Comparison of ENCODE assay signal across 1 cellular context in the genomic region with DNA sequence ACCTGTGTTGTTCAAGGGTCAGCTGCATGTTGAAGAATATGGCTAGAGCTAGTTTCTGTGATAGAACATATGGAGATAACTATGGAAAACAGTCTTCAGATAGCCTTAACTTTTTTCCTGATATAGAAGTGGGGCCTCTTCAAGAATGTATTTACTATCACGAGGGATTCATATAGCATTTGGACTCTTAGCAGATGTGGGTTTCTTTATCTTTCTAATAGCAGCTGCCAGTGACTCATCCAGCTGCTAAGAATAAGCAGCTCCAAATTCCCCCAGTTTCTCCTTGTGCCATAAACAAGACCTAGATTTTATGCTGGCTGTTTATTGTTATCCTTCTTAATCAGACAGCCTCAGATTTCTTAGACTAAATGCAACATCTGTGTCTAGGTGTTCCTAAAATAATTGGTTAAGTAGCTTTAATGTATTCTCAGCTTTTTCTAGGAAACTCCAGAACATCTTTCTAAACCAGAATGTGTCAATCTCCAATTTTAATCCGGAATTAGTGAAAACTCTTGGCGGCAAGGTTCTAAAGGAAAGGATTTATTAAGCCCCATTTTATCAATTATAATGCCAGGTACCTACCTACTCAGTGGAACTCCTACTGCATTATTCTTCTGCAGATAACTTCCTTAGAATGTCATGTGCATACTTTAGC.
TF ChIP-seq lines count a peak whose summit lies in the region.

No MANE protein-coding gene starts in this region.

TF ChIP-seq in K562, 482 proteins besides CTCF, POLR2A, EP300 and RAD21 (continued from another document and continues in another):
- TF ChIP-seq FOSL1 (tag; conservative IDR thresholded peaks at IDR 0.05) (peak; percentile 100), MEF2A (IDR thresholded peaks at IDR 0.05; ENCODE audit: control insufficient read depth, low read depth, low read length) (peak; percentile 80), CREB1 (IDR thresholded peaks at IDR 0.05) (peak; percentile 57; the same call in 1 of the 2 replicates), CREB1 (CRISPR knock-in tag; IDR thresholded peaks at IDR 0.05) (no peak), TAL1 (IDR thresholded peaks at IDR 0.05) (peak; percentile 97), KLF13 (tag; IDR thresholded peaks at IDR 0.05; ENCODE audit: borderline replicate concordance, low read depth) (no peak), ZNF431 (CRISPR knock-in tag; IDR thresholded peaks at IDR 0.05) (no peak), MCM7 (IDR thresholded peaks at IDR 0.05) (no peak), MEIS2 (IDR thresholded peaks at IDR 0.05; ENCODE audit: partially characterized antibody) (peak; percentile 32), ESRRB (CRISPR knock-in tag; IDR thresholded peaks at IDR 0.05; ENCODE audit: borderline replicate concordance) (no peak), CBX5 (IDR thresholded peaks at IDR 0.05; ENCODE audit: borderline replicate concordance, low read depth) (no peak), ESRRA (IDR thresholded peaks at IDR 0.05; ENCODE audit: borderline replicate concordance, low read depth) (no peak; the same call in 1 of the 2 replicates), CXXC5 (CRISPR knock-in tag; IDR thresholded peaks at IDR 0.05) (peak; percentile 73), NCOR1 (IDR thresholded peaks at IDR 0.05) (peak; percentile 95), ELF4 (CRISPR knock-in tag; IDR thresholded peaks at IDR 0.05) (peak; percentile 77), C11orf30 (IDR thresholded peaks at IDR 0.05; ENCODE audit: low read depth) (no peak), KLF6 (CRISPR knock-in tag; IDR thresholded peaks at IDR 0.05; ENCODE audit: borderline replicate concordance) (0 out of 2 replicates have a peak, but pooled peaks have one; percentile 23), HDAC2 (IDR thresholded peaks at IDR 0.05) (peak; percentile 92), ASH1L (IDR thresholded peaks at IDR 0.05; ENCODE audit: borderline replicate concordance, low read depth, partially characterized antibody) (no peak), ARNT (IDR thresholded peaks at IDR 0.05) (peak; percentile 58 to 85; a peak in 2 of 4 replicates), BACH1 (tag; IDR thresholded peaks at IDR 0.05) (peak; percentile 29; the same call in 1 of the 2 replicates), CCNT2 (IDR thresholded peaks at IDR 0.05; ENCODE audit: borderline replicate concordance, extremely low read depth, insufficient read length, low read depth, low read length) (peak; percentile 83), MEF2D (tag; conservative IDR thresholded peaks at IDR 0.05; ENCODE audit: low read depth) (peak; percentile 93), ZC3H8 (IDR thresholded peaks at IDR 0.05) (no peak), RAD51 (IDR thresholded peaks at IDR 0.05; ENCODE audit: borderline replicate concordance, low read depth) (no peak), RHOXF2B (CRISPR knock-in tag; conservative IDR thresholded peaks at IDR 0.05) (no peak), MAFG (tag; conservative IDR thresholded peaks at IDR 0.05) (no peak), SP2 (IDR thresholded peaks at IDR 0.05; ENCODE audit: extremely low read depth, low read depth, low read length, poor library complexity, severe bottlenecking) (no peak), SREBF1 (IDR thresholded peaks at IDR 0.05; ENCODE audit: borderline replicate concordance, low read depth, low read length) (no peak), NFATC3 (IDR thresholded peaks at IDR 0.05) (0 out of 2 replicates have a peak, but pooled peaks have one; percentile 18)
- TF ChIP-seq, protein P1, sequence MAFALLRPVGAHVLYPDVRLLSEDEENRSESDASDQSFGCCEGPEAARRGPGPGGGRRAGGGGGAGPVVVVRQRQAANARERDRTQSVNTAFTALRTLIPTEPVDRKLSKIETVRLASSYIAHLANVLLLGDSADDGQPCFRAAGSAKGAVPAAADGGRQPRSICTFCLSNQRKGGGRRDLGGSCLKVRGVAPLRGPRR (CRISPR knock-in tag; IDR thresholded peaks at IDR 0.05) = no peak
- TF ChIP-seq, protein P2, sequence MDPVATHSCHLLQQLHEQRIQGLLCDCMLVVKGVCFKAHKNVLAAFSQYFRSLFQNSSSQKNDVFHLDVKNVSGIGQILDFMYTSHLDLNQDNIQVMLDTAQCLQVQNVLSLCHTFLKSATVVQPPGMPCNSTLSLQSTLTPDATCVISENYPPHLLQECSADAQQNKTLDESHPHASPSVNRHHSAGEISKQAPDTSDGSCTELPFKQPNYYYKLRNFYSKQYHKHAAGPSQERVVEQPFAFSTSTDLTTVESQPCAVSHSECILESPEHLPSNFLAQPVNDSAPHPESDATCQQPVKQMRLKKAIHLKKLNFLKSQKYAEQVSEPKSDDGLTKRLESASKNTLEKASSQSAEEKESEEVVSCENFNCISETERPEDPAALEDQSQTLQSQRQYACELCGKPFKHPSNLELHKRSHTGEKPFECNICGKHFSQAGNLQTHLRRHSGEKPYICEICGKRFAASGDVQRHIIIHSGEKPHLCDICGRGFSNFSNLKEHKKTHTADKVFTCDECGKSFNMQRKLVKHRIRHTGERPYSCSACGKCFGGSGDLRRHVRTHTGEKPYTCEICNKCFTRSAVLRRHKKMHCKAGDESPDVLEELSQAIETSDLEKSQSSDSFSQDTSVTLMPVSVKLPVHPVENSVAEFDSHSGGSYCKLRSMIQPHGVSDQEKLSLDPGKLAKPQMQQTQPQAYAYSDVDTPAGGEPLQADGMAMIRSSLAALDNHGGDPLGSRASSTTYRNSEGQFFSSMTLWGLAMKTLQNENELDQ (CRISPR knock-in tag; IDR thresholded peaks at IDR 0.05; ENCODE audit: borderline replicate concordance) = no peak
- TF ChIP-seq, protein P3, sequence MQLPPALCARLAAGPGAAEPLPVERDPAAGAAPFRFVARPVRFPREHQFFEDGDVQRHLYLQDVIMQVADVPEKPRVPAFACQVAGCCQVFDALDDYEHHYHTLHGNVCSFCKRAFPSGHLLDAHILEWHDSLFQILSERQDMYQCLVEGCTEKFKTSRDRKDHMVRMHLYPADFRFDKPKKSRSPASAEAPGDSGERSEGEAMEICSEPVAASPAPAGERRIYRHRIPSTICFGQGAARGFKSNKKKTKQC (CRISPR knock-in tag; IDR thresholded peaks at IDR 0.05) = no peak
- TF ChIP-seq, protein P4, sequence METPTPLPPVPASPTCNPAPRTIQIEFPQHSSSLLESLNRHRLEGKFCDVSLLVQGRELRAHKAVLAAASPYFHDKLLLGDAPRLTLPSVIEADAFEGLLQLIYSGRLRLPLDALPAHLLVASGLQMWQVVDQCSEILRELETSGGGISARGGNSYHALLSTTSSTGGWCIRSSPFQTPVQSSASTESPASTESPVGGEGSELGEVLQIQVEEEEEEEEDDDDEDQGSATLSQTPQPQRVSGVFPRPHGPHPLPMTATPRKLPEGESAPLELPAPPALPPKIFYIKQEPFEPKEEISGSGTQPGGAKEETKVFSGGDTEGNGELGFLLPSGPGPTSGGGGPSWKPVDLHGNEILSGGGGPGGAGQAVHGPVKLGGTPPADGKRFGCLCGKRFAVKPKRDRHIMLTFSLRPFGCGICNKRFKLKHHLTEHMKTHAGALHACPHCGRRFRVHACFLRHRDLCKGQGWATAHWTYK (CRISPR knock-in tag; IDR thresholded peaks at IDR 0.05) = 0 out of 2 replicates have a peak, but pooled peaks have one; percentile 45
- TF ChIP-seq, protein P5, sequence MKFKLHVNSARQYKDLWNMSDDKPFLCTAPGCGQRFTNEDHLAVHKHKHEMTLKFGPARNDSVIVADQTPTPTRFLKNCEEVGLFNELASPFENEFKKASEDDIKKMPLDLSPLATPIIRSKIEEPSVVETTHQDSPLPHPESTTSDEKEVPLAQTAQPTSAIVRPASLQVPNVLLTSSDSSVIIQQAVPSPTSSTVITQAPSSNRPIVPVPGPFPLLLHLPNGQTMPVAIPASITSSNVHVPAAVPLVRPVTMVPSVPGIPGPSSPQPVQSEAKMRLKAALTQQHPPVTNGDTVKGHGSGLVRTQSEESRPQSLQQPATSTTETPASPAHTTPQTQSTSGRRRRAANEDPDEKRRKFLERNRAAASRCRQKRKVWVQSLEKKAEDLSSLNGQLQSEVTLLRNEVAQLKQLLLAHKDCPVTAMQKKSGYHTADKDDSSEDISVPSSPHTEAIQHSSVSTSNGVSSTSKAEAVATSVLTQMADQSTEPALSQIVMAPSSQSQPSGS (CRISPR knock-in tag; IDR thresholded peaks at IDR 0.05) = no peak
- TF ChIP-seq, protein P6, sequence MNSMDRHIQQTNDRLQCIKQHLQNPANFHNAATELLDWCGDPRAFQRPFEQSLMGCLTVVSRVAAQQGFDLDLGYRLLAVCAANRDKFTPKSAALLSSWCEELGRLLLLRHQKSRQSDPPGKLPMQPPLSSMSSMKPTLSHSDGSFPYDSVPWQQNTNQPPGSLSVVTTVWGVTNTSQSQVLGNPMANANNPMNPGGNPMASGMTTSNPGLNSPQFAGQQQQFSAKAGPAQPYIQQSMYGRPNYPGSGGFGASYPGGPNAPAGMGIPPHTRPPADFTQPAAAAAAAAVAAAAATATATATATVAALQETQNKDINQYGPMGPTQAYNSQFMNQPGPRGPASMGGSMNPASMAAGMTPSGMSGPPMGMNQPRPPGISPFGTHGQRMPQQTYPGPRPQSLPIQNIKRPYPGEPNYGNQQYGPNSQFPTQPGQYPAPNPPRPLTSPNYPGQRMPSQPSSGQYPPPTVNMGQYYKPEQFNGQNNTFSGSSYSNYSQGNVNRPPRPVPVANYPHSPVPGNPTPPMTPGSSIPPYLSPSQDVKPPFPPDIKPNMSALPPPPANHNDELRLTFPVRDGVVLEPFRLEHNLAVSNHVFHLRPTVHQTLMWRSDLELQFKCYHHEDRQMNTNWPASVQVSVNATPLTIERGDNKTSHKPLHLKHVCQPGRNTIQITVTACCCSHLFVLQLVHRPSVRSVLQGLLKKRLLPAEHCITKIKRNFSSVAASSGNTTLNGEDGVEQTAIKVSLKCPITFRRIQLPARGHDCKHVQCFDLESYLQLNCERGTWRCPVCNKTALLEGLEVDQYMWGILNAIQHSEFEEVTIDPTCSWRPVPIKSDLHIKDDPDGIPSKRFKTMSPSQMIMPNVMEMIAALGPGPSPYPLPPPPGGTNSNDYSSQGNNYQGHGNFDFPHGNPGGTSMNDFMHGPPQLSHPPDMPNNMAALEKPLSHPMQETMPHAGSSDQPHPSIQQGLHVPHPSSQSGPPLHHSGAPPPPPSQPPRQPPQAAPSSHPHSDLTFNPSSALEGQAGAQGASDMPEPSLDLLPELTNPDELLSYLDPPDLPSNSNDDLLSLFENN (IDR thresholded peaks at IDR 0.05; ENCODE audit: low read depth in 2 of 2, low read length in 2 of 2) = peak in 1 of 2 experiments; percentile 82; a peak in 1 of 4 replicates
- TF ChIP-seq, protein P7, sequence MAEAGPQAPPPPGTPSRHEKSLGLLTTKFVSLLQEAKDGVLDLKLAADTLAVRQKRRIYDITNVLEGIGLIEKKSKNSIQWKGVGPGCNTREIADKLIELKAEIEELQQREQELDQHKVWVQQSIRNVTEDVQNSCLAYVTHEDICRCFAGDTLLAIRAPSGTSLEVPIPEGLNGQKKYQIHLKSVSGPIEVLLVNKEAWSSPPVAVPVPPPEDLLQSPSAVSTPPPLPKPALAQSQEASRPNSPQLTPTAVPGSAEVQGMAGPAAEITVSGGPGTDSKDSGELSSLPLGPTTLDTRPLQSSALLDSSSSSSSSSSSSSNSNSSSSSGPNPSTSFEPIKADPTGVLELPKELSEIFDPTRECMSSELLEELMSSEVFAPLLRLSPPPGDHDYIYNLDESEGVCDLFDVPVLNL (CRISPR knock-in tag; IDR thresholded peaks at IDR 0.05; ENCODE audit: low read depth) = no peak
- TF ChIP-seq, protein P8, sequence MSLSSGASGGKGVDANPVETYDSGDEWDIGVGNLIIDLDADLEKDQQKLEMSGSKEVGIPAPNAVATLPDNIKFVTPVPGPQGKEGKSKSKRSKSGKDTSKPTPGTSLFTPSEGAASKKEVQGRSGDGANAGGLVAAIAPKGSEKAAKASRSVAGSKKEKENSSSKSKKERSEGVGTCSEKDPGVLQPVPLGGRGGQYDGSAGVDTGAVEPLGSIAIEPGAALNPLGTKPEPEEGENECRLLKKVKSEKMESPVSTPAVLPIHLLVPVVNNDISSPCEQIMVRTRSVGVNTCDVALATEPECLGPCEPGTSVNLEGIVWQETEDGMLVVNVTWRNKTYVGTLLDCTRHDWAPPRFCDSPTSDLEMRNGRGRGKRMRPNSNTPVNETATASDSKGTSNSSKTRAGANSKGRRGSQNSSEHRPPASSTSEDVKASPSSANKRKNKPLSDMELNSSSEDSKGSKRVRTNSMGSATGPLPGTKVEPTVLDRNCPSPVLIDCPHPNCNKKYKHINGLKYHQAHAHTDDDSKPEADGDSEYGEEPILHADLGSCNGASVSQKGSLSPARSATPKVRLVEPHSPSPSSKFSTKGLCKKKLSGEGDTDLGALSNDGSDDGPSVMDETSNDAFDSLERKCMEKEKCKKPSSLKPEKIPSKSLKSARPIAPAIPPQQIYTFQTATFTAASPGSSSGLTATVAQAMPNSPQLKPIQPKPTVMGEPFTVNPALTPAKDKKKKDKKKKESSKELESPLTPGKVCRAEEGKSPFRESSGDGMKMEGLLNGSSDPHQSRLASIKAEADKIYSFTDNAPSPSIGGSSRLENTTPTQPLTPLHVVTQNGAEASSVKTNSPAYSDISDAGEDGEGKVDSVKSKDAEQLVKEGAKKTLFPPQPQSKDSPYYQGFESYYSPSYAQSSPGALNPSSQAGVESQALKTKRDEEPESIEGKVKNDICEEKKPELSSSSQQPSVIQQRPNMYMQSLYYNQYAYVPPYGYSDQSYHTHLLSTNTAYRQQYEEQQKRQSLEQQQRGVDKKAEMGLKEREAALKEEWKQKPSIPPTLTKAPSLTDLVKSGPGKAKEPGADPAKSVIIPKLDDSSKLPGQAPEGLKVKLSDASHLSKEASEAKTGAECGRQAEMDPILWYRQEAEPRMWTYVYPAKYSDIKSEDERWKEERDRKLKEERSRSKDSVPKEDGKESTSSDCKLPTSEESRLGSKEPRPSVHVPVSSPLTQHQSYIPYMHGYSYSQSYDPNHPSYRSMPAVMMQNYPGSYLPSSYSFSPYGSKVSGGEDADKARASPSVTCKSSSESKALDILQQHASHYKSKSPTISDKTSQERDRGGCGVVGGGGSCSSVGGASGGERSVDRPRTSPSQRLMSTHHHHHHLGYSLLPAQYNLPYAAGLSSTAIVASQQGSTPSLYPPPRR (CRISPR knock-in tag; IDR thresholded peaks at IDR 0.05; ENCODE audit: borderline replicate concordance) = no peak
- TF ChIP-seq, protein P9, sequence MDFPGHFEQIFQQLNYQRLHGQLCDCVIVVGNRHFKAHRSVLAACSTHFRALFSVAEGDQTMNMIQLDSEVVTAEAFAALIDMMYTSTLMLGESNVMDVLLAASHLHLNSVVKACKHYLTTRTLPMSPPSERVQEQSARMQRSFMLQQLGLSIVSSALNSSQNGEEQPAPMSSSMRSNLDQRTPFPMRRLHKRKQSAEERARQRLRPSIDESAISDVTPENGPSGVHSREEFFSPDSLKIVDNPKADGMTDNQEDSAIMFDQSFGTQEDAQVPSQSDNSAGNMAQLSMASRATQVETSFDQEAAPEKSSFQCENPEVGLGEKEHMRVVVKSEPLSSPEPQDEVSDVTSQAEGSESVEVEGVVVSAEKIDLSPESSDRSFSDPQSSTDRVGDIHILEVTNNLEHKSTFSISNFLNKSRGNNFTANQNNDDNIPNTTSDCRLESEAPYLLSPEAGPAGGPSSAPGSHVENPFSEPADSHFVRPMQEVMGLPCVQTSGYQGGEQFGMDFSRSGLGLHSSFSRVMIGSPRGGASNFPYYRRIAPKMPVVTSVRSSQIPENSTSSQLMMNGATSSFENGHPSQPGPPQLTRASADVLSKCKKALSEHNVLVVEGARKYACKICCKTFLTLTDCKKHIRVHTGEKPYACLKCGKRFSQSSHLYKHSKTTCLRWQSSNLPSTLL (IDR thresholded peaks at IDR 0.05) = no peak
- TF ChIP-seq, protein P10, sequence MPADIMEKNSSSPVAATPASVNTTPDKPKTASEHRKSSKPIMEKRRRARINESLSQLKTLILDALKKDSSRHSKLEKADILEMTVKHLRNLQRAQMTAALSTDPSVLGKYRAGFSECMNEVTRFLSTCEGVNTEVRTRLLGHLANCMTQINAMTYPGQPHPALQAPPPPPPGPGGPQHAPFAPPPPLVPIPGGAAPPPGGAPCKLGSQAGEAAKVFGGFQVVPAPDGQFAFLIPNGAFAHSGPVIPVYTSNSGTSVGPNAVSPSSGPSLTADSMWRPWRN (IDR thresholded peaks at IDR 0.05; ENCODE audit: low read depth) = peak; percentile 87
